Comparison of ENCODE assay signal across 17 cellular contexts in genomic region chr1:49626474-49626873, GRCh38.
DNase-seq lines count a peak whose midpoint lies in the region; ATAC-seq, FAIRE-seq and TF ChIP-seq lines count a peak whose summit lies in the region.
"Had no signal": no experiment of that assay in that cellular context is flagged by ENCODE, and none has a peak within 500 bp of the region (broad histone marks: within the 10 kb centered on the region; RNA-seq: fewer than 3 reads in every experiment).

No MANE protein-coding gene starts in this region.

- CTCF ChIA-PET in A549 (lab: Yijun Ruan, JAX) = no interaction called here

- ATAC-seq in A549 (no peak), GM19467 (IDR thresholded peaks at IDR 0.05; ENCODE audit: unreplicated experiment) (no peak)

- no peak for TF ChIP-seq RAD21 in A549 (conservative IDR thresholded peaks at IDR 0.05 in 1 of 2, IDR thresholded peaks at IDR 0.05 in 1 of 2)

- no peaks in the 10 kb centered on the region for H3K9me3 ChIP-seq in A549
- H3K9me3 ChIP-seq: BE2C had no signal

- no peak overlapping the region for H3K4me2 ChIP-seq in A549

- H3K4me1 ChIP-seq in A549 = no peaks in the 10 kb centered on the region

- DNase-seq in A549 (ENCODE audit: low read depth in 1 of 2, low spot score in 1 of 2) (no peak), HT1080 (ENCODE audit: low read depth) (peak; percentile 65), astrocyte of the hippocampus (ENCODE audit: low read depth, low spot score) (peak; percentile 6), renal cortical epithelial cell (ENCODE audit: low read depth) (peak; percentile 32), NOMO-1 (lab: John Stamatoyannopoulos, UW; ENCODE audit: unreplicated experiment in 2 of 2) (no peak)
- DNase-seq: ACHN; BE2C; C1 segment of cervical spinal cord; CD4-positive, CD25-positive, alpha-beta regulatory T cell; CD8-positive, alpha-beta memory T cell; COR-L47; H9 had no signal

- H3K4me3 ChIP-seq in A549 = no peak overlapping the region

- TF ChIP-seq POLR2A in A549 (IDR thresholded peaks at IDR 0.05; ENCODE audit: low read length) = no peak

- no peak for TF ChIP-seq EP300 in A549 (IDR thresholded peaks at IDR 0.05)

- no peak for FAIRE-seq in A549 (lab: Jason Lieb, UNC)
- FAIRE-seq: G401.6, GM12891, GM18507, H1 had no signal

- TF ChIP-seq CTCF in A549 (IDR thresholded peaks at IDR 0.05) = no peak

- no peak overlapping the region for H3K27ac ChIP-seq in A549

- POLR2A ChIA-PET in A549 (lab: Yijun Ruan, JAX) = no interaction called here

TF ChIP-seq in A549, 52 proteins besides CTCF, POLR2A, EP300 and RAD21:
- TF ChIP-seq MAFK (IDR thresholded peaks at IDR 0.05; ENCODE audit: partially characterized antibody) (peak; percentile 72), ZSCAN20 (CRISPR knock-in tag; IDR thresholded peaks at IDR 0.05) (no peak), NFE2L2 (conservative IDR thresholded peaks at IDR 0.05; ENCODE audit: low read length) (peak; percentile 55)

Comparison
In these comparisons a context has a peak if more than half of its experiments do, and no peak if none do; other contexts are left out.
1. DNase-seq: peak in HT1080 (single experiment), astrocyte of the hippocampus (single experiment) and renal cortical epithelial cell (single experiment); none in A549 (0 of 2) and NOMO-1 (0 of 2).